ENCODE assay signal across 1 cellular context in the genomic region with DNA sequence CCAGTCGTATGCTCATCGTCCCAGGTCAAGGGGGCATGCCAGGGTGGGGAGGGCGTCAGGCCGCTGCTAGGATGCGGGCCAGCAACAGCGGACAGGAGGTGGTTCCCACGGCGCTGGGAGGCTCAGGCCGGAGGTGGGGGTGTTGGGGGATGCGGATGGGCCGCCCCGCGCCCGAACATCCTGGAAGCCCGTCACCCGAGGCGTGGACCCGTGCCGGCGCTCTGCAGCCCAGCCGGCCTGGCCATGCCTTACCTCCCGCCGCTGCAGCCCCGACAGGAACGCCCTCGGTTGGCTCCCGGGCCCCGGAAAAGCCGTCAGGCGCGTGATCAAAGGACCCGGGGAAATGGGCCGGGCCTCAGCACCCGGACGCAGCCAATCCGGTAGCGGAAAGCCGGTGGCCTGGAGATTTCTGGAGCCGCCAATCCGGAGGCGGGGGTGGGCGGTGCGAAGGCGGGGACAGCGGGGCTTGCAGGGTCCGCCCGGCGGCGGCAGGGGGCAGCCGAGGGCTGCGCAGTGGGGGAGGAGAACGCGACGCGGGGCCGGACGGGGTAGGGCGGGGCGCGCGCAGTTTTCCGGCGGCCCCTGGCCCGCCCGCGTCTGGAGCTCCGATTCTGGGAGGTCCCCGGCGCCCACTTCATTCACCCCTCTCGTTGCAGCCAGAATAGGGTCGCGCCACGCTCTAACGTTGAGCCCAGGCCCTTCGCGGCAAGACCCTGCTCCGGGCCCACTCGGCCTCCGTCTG.
A peak's percentile ranks its signal among the peaks of the same experiment; 100 is the strongest.
TF ChIP-seq lines count a peak whose summit lies in the region.

TSS of gene SMIM29 (minus strand) at position 280 of the 742 bp plus-strand sequence. CDS start 1,215 bp downstream, outside the sequence.

TF ChIP-seq in HepG2, 621 proteins besides CTCF, POLR2A, EP300 and RAD21 (continued from another document and continues in another):
- TF ChIP-seq ZBTB40 (IDR thresholded peaks at IDR 0.05) (no peak), ZBTB40 (CRISPR knock-in tag; IDR thresholded peaks at IDR 0.05) (no peak), SNRNP70 (IDR thresholded peaks at IDR 0.05; ENCODE audit: low read depth, low read length) (no peak), ZNF616 (CRISPR knock-in tag; IDR thresholded peaks at IDR 0.05; ENCODE audit: low read depth) (peak; percentile 77; the same call in 1 of the 2 replicates), ZKSCAN5 (CRISPR knock-in tag; IDR thresholded peaks at IDR 0.05) (no peak), ATF7-NPFF (CRISPR knock-in tag; IDR thresholded peaks at IDR 0.05; ENCODE audit: low read depth) (peak; percentile 79), ONECUT2 (CRISPR knock-in tag; IDR thresholded peaks at IDR 0.05) (no peak), ZNF605 (CRISPR knock-in tag; IDR thresholded peaks at IDR 0.05) (peak; percentile 92), SMYD3 (CRISPR knock-in tag; IDR thresholded peaks at IDR 0.05) (no peak), ERF (CRISPR knock-in tag; IDR thresholded peaks at IDR 0.05) (peak; percentile 82), E2F5 (CRISPR knock-in tag; conservative IDR thresholded peaks at IDR 0.05) (peak; percentile 69), ARID4A (CRISPR knock-in tag; IDR thresholded peaks at IDR 0.05; ENCODE audit: borderline replicate concordance) (peak; percentile 97), ZNF790 (CRISPR knock-in tag; IDR thresholded peaks at IDR 0.05; ENCODE audit: borderline replicate concordance) (no peak), UBTF (CRISPR knock-in tag; IDR thresholded peaks at IDR 0.05) (peak; percentile 82), PHF8 (CRISPR knock-in tag; IDR thresholded peaks at IDR 0.05) (peak; percentile 88), SMC3 (IDR thresholded peaks at IDR 0.05; ENCODE audit: low read length) (peak; percentile 40; the same call in 1 of the 2 replicates)
- TF ChIP-seq, protein P1, sequence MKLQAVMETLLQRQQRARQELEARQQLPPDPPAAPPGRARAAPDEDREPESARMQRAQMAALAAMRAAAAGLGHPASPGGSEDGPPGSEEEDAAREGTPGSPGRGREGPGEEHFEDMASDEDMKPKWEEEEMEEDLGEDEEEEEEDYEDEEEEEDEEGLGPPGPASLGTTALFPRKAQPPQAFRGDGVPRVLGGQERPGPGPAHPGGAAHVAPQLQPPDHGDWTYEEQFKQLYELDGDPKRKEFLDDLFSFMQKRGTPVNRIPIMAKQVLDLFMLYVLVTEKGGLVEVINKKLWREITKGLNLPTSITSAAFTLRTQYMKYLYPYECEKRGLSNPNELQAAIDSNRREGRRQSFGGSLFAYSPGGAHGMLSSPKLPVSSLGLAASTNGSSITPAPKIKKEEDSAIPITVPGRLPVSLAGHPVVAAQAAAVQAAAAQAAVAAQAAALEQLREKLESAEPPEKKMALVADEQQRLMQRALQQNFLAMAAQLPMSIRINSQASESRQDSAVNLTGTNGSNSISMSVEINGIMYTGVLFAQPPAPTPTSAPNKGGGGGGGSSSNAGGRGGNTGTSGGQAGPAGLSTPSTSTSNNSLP (IDR thresholded peaks at IDR 0.05; ENCODE audit: low read depth, low read length) = no peak
- TF ChIP-seq, protein P2, sequence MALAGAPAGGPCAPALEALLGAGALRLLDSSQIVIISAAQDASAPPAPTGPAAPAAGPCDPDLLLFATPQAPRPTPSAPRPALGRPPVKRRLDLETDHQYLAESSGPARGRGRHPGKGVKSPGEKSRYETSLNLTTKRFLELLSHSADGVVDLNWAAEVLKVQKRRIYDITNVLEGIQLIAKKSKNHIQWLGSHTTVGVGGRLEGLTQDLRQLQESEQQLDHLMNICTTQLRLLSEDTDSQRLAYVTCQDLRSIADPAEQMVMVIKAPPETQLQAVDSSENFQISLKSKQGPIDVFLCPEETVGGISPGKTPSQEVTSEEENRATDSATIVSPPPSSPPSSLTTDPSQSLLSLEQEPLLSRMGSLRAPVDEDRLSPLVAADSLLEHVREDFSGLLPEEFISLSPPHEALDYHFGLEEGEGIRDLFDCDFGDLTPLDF (CRISPR knock-in tag; IDR thresholded peaks at IDR 0.05) = peak; percentile 66
- TF ChIP-seq, protein P3, sequence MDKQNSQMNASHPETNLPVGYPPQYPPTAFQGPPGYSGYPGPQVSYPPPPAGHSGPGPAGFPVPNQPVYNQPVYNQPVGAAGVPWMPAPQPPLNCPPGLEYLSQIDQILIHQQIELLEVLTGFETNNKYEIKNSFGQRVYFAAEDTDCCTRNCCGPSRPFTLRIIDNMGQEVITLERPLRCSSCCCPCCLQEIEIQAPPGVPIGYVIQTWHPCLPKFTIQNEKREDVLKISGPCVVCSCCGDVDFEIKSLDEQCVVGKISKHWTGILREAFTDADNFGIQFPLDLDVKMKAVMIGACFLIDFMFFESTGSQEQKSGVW (CRISPR knock-in tag; IDR thresholded peaks at IDR 0.05; ENCODE audit: borderline replicate concordance) = no peak
- TF ChIP-seq, protein P4, sequence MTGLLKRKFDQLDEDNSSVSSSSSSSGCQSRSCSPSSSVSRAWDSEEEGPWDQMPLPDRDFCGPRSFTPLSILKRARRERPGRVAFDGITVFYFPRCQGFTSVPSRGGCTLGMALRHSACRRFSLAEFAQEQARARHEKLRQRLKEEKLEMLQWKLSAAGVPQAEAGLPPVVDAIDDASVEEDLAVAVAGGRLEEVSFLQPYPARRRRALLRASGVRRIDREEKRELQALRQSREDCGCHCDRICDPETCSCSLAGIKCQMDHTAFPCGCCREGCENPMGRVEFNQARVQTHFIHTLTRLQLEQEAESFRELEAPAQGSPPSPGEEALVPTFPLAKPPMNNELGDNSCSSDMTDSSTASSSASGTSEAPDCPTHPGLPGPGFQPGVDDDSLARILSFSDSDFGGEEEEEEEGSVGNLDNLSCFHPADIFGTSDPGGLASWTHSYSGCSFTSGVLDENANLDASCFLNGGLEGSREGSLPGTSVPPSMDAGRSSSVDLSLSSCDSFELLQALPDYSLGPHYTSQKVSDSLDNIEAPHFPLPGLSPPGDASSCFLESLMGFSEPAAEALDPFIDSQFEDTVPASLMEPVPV (CRISPR knock-in tag; IDR thresholded peaks at IDR 0.05) = no peak
